In the genomic region with DNA sequence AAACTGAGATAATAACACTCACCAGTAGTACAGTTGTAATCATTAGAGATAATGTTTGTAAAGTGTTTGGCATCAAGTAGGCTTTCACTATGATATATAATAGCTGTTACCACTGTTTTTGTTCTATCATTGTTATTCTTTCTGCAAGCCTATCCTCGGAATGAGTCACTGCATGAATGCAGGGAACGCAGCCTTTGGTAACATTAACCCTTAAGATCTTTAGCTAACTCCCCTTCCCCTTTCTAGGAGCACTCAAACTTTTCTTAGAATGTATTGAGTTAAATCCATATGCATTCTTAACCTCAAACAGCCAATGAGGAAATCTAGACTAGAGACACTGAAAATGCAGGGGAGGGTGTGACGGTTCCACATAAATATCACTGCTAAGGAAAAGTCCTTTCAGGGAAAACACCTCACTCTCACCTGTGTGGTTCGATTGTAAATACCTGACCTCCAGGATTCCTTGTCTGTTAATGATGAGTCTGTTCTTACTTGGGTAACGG, we compare ENCODE assay signal across 15 cellular contexts.
DNase-seq lines count a peak whose midpoint lies in the region; ATAC-seq and TF ChIP-seq lines count a peak whose summit lies in the region.
"Had no signal": no experiment of that assay in that cellular context is flagged by ENCODE, and none has a peak within 500 bp of the region (broad histone marks: within the 10 kb centered on the region; RNA-seq: fewer than 3 reads in every experiment).

No MANE protein-coding gene starts in this region.

- in situ Hi-C loops in Caki2 (cut with HindIII; ENCODE audit: low pct_unique_long_range_greater_than_20kb, low sequenced_read_pairs) (no loop called here), KBM-7 (cut with MboI; ENCODE audit: low pct_unique_long_range_greater_than_20kb, low sequenced_read_pairs) (no loop called here)

- ATAC-seq in stimulated activated naive B cell treated with anti-CD40 and anti-IgM and Interleukin-4, amounts not matched to agents 10 μg/mL and 1 μg/mL and 100 μg/mL, for 72 hours (replicated peaks) = no peak
- ATAC-seq: naive thymus-derived CD8-positive, alpha-beta T cell had no signal

- no peaks in the 10 kb centered on the region for H3K9me3 Mint-ChIP-seq in mesothelial cell of epicardium
- H3K9me3 Mint-ChIP-seq in stimulated activated naive B cell treated with anti-CD40 and anti-IgM and Interleukin-4, amounts not matched to agents 10 μg/mL and 1 μg/mL and 100 μg/mL, for 72 hours = peaks cover 0 to 4% of the 10 kb centered on the region in 2 donors

- H3K27ac Mint-ChIP-seq in mesothelial cell of epicardium = no peak overlapping the region
- no peak overlapping the region for H3K27ac Mint-ChIP-seq in stimulated activated naive B cell treated with anti-CD40 and anti-IgM and Interleukin-4, amounts not matched to agents 10 μg/mL and 1 μg/mL and 100 μg/mL, for 72 hours
- H3K27ac Mint-ChIP-seq: naive thymus-derived CD8-positive, alpha-beta T cell had no signal

- H3K4me3 Mint-ChIP-seq in mesothelial cell of epicardium = no peak overlapping the region
- H3K4me3 Mint-ChIP-seq in stimulated activated naive B cell treated with anti-CD40 and anti-IgM and Interleukin-4, amounts not matched to agents 10 μg/mL and 1 μg/mL and 100 μg/mL, for 72 hours = no peak overlapping the region
- H3K4me3 Mint-ChIP-seq: naive thymus-derived CD8-positive, alpha-beta T cell had no signal

- H3K4me1 Mint-ChIP-seq in mesothelial cell of epicardium = peaks cover 11% of the 10 kb centered on the region
- H3K4me1 Mint-ChIP-seq in stimulated activated naive B cell treated with anti-CD40 and anti-IgM and Interleukin-4, amounts not matched to agents 10 μg/mL and 1 μg/mL and 100 μg/mL, for 72 hours = no peaks in the 10 kb centered on the region
- H3K4me1 Mint-ChIP-seq: naive thymus-derived CD8-positive, alpha-beta T cell had no signal

- no peak for TF ChIP-seq CTCF in mesothelial cell of epicardium (IDR thresholded peaks at IDR 0.05; ENCODE audit: unreplicated experiment)

- H3K36me3 Mint-ChIP-seq in mesothelial cell of epicardium = no peaks in the 10 kb centered on the region
- H3K36me3 Mint-ChIP-seq in stimulated activated naive B cell treated with anti-CD40 and anti-IgM and Interleukin-4, amounts not matched to agents 10 μg/mL and 1 μg/mL and 100 μg/mL, for 72 hours = no peaks in the 10 kb centered on the region
- H3K36me3 Mint-ChIP-seq: naive thymus-derived CD8-positive, alpha-beta T cell had no signal

- H3K27me3 Mint-ChIP-seq in mesothelial cell of epicardium (ENCODE audit: low read depth) = peaks cover 2% of the 10 kb centered on the region
- H3K27me3 Mint-ChIP-seq in stimulated activated naive B cell treated with anti-CD40 and anti-IgM and Interleukin-4, amounts not matched to agents 10 μg/mL and 1 μg/mL and 100 μg/mL, for 72 hours = peaks cover 10 to 19% of the 10 kb centered on the region in 2 donors

- peak; percentile 62 for DNase-seq in Caki2 (ENCODE audit: low read depth)
- DNase-seq in KBM-7 = peak; percentile 28
- peak; percentile 67 for DNase-seq in amniotic epithelial cell (ENCODE audit: low read depth)
- DNase-seq in hepatic stellate cell (ENCODE audit: low spot score) = peak; percentile 25
- no peak for DNase-seq in mesothelial cell of epicardium (ENCODE audit: low spot score in 2 of 2, unreplicated experiment in 2 of 2)
- DNase-seq in activated T-cell treated with anti-CD3 and anti-CD28 coated beads, Interleukin-2, amount 50 U/mL, for 1 hour = no peak
- no peak for DNase-seq in anterior cingulate cortex (lab: John Stamatoyannopoulos, UW)
- DNase-seq in stimulated activated naive B cell treated with anti-CD40 and anti-IgM and Interleukin-4, amounts not matched to agents 10 μg/mL and 1 μg/mL and 100 μg/mL, for 72 hours = no peak
- DNase-seq: aorta; GDM1; naive thymus-derived CD8-positive, alpha-beta T cell; NCI-H1694 treated with DMSO at 0.1 percent for 48 hours; sigmoid colon; thyroid gland; WERI-Rb-1 had no signal

Comparison
In these comparisons a context has a peak if more than half of its experiments do, and no peak if none do; other contexts are left out.
1. DNase-seq: peak in Caki2 (single experiment), KBM-7 (single experiment), amniotic epithelial cell (single experiment) and hepatic stellate cell (single experiment); none in mesothelial cell of epicardium (0 of 2), activated T-cell treated with anti-CD3 and anti-CD28 coated beads, Interleukin-2, amount 50 U/mL, for 1 hour (single experiment), anterior cingulate cortex (0 of 58) and stimulated activated naive B cell treated with anti-CD40 and anti-IgM and Interleukin-4, amounts not matched to agents 10 μg/mL and 1 μg/mL and 100 μg/mL, for 72 hours (single experiment).